Comparison of ENCODE assay signal across 10 cellular contexts in the genomic region with DNA sequence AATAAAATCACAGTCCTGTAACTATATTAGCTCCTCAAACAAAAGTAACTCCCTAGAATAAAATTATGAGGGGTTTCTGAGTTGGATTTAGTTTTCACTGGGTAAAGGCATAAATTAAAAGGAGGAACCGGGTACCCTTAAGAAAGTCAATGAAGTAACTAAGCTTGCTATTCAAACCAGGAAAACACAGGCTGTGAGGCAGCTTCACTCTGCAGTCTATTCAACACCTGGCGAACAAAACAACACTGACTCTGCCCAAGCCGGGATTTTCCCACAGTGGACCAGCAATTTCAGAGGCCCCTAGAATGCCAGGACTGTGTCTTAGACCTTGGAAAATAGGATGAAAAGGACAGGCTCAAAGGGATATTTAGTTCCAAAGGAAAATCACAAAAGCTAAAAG. TPM values are rescaled to one million over a fixed set of nuclear protein-coding genes. Genes with fewer than 3 reads are reported as not detected.
DNase-seq lines count a peak whose midpoint lies in the region; ATAC-seq and TF ChIP-seq lines count a peak whose summit lies in the region.
"Had no signal": no experiment of that assay in that cellular context is flagged by ENCODE, and none has a peak within 500 bp of the region (broad histone marks: within the 10 kb centered on the region; RNA-seq: fewer than 3 reads in every experiment).

No MANE protein-coding gene starts in this region.

- peak overlapping the region in 6 of 11 experiments; percentile 1 to 83 (median 55); a peak in 10 of 22 replicates for H3K4me2 ChIP-seq in BLaER1 treated with 17β-estradiol and CSF1 and Interleukin-3, amounts not matched to agents 10 nM and 100 nM

- peaks cover 8% of the 10 kb centered on the region for H3K27me3 Mint-ChIP-seq in mesothelial cell of epicardium (ENCODE audit: low read depth)

- H3K4me1 Mint-ChIP-seq in mesothelial cell of epicardium: peaks cover 27% of the 10 kb centered on the region

- no peaks in the 10 kb centered on the region for H3K9me3 ChIP-seq in BLaER1 treated with 17β-estradiol and CSF1 and Interleukin-3, amounts not matched to agents 10 nM and 100 nM (replicated peaks in 1 of 11)
- H3K9me3 ChIP-seq in adipocyte (ENCODE audit: control insufficient read depth, low read length): no peaks in the 10 kb centered on the region
- H3K9me3 ChIP-seq in right lobe of liver: no peaks in the 10 kb centered on the region
- H3K9me3 ChIP-seq: left lung had no signal

- TF ChIP-seq POLR2A in right lobe of liver (IDR thresholded peaks at IDR 0.05): no peak

- H3K4me3 ChIP-seq in BLaER1 treated with 17β-estradiol and CSF1 and Interleukin-3, amounts not matched to agents 10 nM and 100 nM: no peak overlapping the region
- H3K4me3 ChIP-seq in H7 (ENCODE audit: insufficient read depth, low read depth, low read length) (no peak overlapping the region), adipocyte (ENCODE audit: low read length) (peak overlapping the region; percentile 18), right lobe of liver (no peak overlapping the region)
- H3K4me3 ChIP-seq: left lung had no signal

- H3K4me1 ChIP-seq in BLaER1 treated with 17β-estradiol and CSF1 and Interleukin-3, amounts not matched to agents 10 nM and 100 nM: peaks cover 17 to 69% (median 32%) of the 10 kb centered on the region in 10 experiments; a peak in 19 of 20 replicates
- H3K4me1 ChIP-seq in adipocyte (ENCODE audit: control insufficient read depth, insufficient read depth, low read length) (peaks cover 36% of the 10 kb centered on the region), right lobe of liver (no peaks in the 10 kb centered on the region)

- WGBS in right lobe of liver (ENCODE audit: insufficient coverage, low coverage, low lambda C conversion rate, missing lambda C conversion rate): 65% methylated on average over 3 of the region's 3 CpGs

- H3K27ac ChIP-seq in BLaER1 treated with 17β-estradiol and CSF1 and Interleukin-3, amounts not matched to agents 10 nM and 100 nM: no peak overlapping the region
- no peak overlapping the region for H3K27ac ChIP-seq in right lobe of liver

- no peaks in the 10 kb centered on the region for H3K36me3 ChIP-seq in BLaER1 treated with 17β-estradiol and CSF1 and Interleukin-3, amounts not matched to agents 10 nM and 100 nM
- H3K36me3 ChIP-seq in H7 (replicated peaks; ENCODE audit: control insufficient read depth, insufficient read depth, low read length) (no peaks in the 10 kb centered on the region), adipocyte (ENCODE audit: control insufficient read depth, insufficient read depth, low read length, severe bottlenecking) (no peaks in the 10 kb centered on the region), right lobe of liver (no peaks in the 10 kb centered on the region)
- H3K36me3 ChIP-seq: left lung had no signal

- intact Hi-C loops in right lobe of liver (cut with DNase I): no loop called here

- no peak for ATAC-seq in GM21360 (IDR thresholded peaks at IDR 0.05; ENCODE audit: unreplicated experiment)
- no peak for ATAC-seq in right lobe of liver

- H3K36me3 Mint-ChIP-seq in mesothelial cell of epicardium: no peaks in the 10 kb centered on the region

- no peak for TF ChIP-seq CTCF in mesothelial cell of epicardium (IDR thresholded peaks at IDR 0.05; ENCODE audit: unreplicated experiment)
- no peak for TF ChIP-seq CTCF in right lobe of liver (IDR thresholded peaks at IDR 0.05)

- no peaks in the 10 kb centered on the region for H3K27me3 ChIP-seq in BLaER1 treated with 17β-estradiol and CSF1 and Interleukin-3, amounts not matched to agents 10 nM and 100 nM
- no peaks in the 10 kb centered on the region for H3K27me3 ChIP-seq in H7 (ENCODE audit: control insufficient read depth, insufficient read depth, low read length)
- H3K27me3 ChIP-seq in adipocyte (replicated peaks; ENCODE audit: control insufficient read depth, insufficient read depth, low read length): no peaks in the 10 kb centered on the region
- H3K27me3 ChIP-seq in right lobe of liver: no peaks in the 10 kb centered on the region
- H3K27me3 ChIP-seq: left lung had no signal

- H3K27ac Mint-ChIP-seq in mesothelial cell of epicardium: peak overlapping the region; percentile 60

- DNase-seq in H7 (peak; percentile 16), adipocyte (ENCODE audit: low read depth) (no peak), mesothelial cell of epicardium (ENCODE audit: low spot score in 2 of 2, unreplicated experiment in 2 of 2) (no peak), middle frontal gyrus (ENCODE audit: extremely low spot score, low spot score) (no peak), OCI-M2 (lab: John Stamatoyannopoulos, UW; ENCODE audit: unreplicated experiment) (no peak), right lobe of liver (no peak)
- DNase-seq: activated effector memory CD4-positive, alpha-beta T cell treated with anti-CD3 and anti-CD28 coated beads, Interleukin-2, amount 50 U/mL, for 16 hours; left lung had no signal

- H3K9ac ChIP-seq in BLaER1 treated with 17β-estradiol and CSF1 and Interleukin-3, amounts not matched to agents 10 nM and 100 nM: peak overlapping the region in 2 of 11 experiments; percentile 7 to 30; a peak in 2 of 22 replicates
- peak overlapping the region; percentile 56 for H3K9ac ChIP-seq in adipocyte (ENCODE audit: low read length)

- H3K4me3 Mint-ChIP-seq in mesothelial cell of epicardium: no peak overlapping the region

- peaks cover 4% of the 10 kb centered on the region for H3K9me3 Mint-ChIP-seq in mesothelial cell of epicardium

- H4K20me1 ChIP-seq in BLaER1 treated with 17β-estradiol and CSF1 and Interleukin-3, amounts not matched to agents 10 nM and 100 nM: no peaks in the 10 kb centered on the region

RNA-seq across cellular contexts. Expression of gene CREB1, which starts 24.6 kb away (rescaled TPM):
- total RNA-seq in H7 (2014; rRNA removed; shearing (Covaris generic)): 48.9 and 63.5 TPM in 2 replicates
- 88.9 to 111 TPM (median 97.0 TPM) in 3 replicates for total RNA-seq in mesothelial cell of epicardium
- total RNA-seq in right lobe of liver: 10 to 100 TPM; 10.1 to 22.6 (median 16.8) TPM
